Comparison of ENCODE assay signal across 1 cellular context in genomic region chr2:232496508-232497373, GRCh38.
TF ChIP-seq lines count a peak whose summit lies in the region.

No MANE protein-coding gene starts in this region.

TF ChIP-seq in SK-N-SH treated with all-trans-retinoic acid at 6 μM for 48 hours, 23 proteins besides CTCF, POLR2A, EP300 and RAD21:
- TF ChIP-seq PATZ1 (CRISPR knock-in tag; IDR thresholded peaks at IDR 0.05; ENCODE audit: borderline replicate concordance) (no peak), BACH2 (CRISPR knock-in tag; IDR thresholded peaks at IDR 0.05; ENCODE audit: borderline replicate concordance) (no peak), ZNF565 (CRISPR knock-in tag; conservative IDR thresholded peaks at IDR 0.05; ENCODE audit: low read depth) (no peak), POU6F1 (CRISPR knock-in tag; IDR thresholded peaks at IDR 0.05; ENCODE audit: borderline replicate concordance, low read depth) (no peak), PPARA (CRISPR knock-in tag; IDR thresholded peaks at IDR 0.05; ENCODE audit: borderline replicate concordance) (no peak), CSRNP3 (CRISPR knock-in tag; IDR thresholded peaks at IDR 0.05) (no peak)
